ENCODE assay signal across 1 cellular context in the genomic region with DNA sequence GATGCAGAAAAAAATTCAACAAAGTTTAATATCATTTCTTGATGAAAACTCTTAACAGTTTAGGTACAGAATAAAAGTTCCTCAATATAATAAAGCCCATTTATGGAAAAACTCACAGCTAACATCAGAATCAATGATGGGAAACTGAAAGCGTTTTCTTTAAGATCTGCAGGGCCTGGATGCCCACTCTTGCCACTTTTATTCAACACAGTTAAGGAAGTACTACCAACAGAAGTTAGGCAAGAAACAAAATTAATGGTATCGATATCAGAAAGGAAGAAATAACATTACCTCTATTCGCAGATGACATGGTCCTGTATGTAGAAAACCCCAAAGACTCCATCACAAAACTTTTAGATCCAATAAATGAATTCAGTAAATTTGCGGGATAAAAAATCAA.
TF ChIP-seq lines count a peak whose summit lies in the region.

No MANE protein-coding gene starts in this region.

TF ChIP-seq in GM12878, 131 proteins besides CTCF, POLR2A, EP300 and RAD21 (continued from another document):
- TF ChIP-seq MTA2 (IDR thresholded peaks at IDR 0.05; ENCODE audit: low read depth) (no peak), SIN3A (IDR thresholded peaks at IDR 0.05; ENCODE audit: low read depth, low read length) (no peak), TCF7 (IDR thresholded peaks at IDR 0.05; ENCODE audit: borderline replicate concordance) (no peak)
